ENCODE assay signal across 7 cellular contexts in genomic region chr5:168291281-168291960, GRCh38. TPM values are rescaled to one million over a fixed set of nuclear protein-coding genes. Genes with fewer than 3 reads are reported as not detected.
DNase-seq lines count a peak whose midpoint lies in the region; ATAC-seq, FAIRE-seq and TF ChIP-seq lines count a peak whose summit lies in the region.

Gene WWC1, plus strand, starts transcription at chr5:168291645. Its CDS starts 508 bp downstream, at chr5:168292153.

- H3K9me3 ChIP-seq in WERI-Rb-1 (ENCODE audit: severe bottlenecking) = no peaks in the 10 kb centered on the region
- H3K9me3 ChIP-seq in liver (ENCODE audit: control insufficient read depth in 4 of 4, low read length in 3 of 4) = no peaks in the 10 kb centered on the region

- under 1% methylated on average over 78 of the region's 78 CpGs for WGBS in liver

- peak; percentile 39 for DNase-seq in GM18507 (ENCODE audit: extremely low spot score, insufficient read length, low read depth)
- DNase-seq in NCI-H146 (lab: John Stamatoyannopoulos, UW) = peak; percentile 85
- DNase-seq in WERI-Rb-1 = peak; percentile 87
- peak; percentile 59 for DNase-seq in cerebellar cortex (ENCODE audit: low spot score)
- peak in 2 of 3 donors; percentile 9 to 39 for DNase-seq in stimulated activated CD4-positive, alpha-beta T cell treated with anti-CD3 and anti-CD28 coated beads, TNF-alpha, amount 100 ng/mL, for 48 hours (ENCODE audit: low read depth in 3 of 3)

- H3K27ac ChIP-seq in WERI-Rb-1 (peak within 1 kb of the TSS; percentile 71), liver (ENCODE audit: low read depth in 1 of 2, low read length in 2 of 2) (peak within 1 kb of the TSS; percentile 53 to 74)

- peak; percentile 30 to 65 for TF ChIP-seq RAD21 in liver (IDR thresholded peaks at IDR 0.05)

- FAIRE-seq in GM18507 (lab: Jason Lieb, UNC) = peak; percentile 52

- H3K9ac ChIP-seq in liver (ENCODE audit: low read depth in 1 of 2, low read length in 2 of 2) = peak within 1 kb of the TSS in 1 of 2 donors; percentile 40

- H3K4me1 ChIP-seq in liver (ENCODE audit: control insufficient read depth in 4 of 4, insufficient read depth in 4 of 4, low read length in 3 of 4) = peaks cover 10 to 57% (median 30%) of the 10 kb centered on the region in 4 donors

- H3K4me3 ChIP-seq in WERI-Rb-1 (ENCODE audit: low read depth, low read length) (peak within 1 kb of the TSS; percentile 64), liver (ENCODE audit: low read depth in 1 of 3, low read length in 3 of 3) (peak within 1 kb of the TSS; percentile 71 to 94 (median 85))

- peak; percentile 61 for ATAC-seq in HG02763 (IDR thresholded peaks at IDR 0.05; ENCODE audit: unreplicated experiment)

- H3K27me3 ChIP-seq in WERI-Rb-1 (ENCODE audit: insufficient read depth, low read depth, severe bottlenecking) (no peaks in the 10 kb centered on the region), liver (ENCODE audit: control insufficient read depth in 4 of 4, insufficient read depth in 4 of 4, low read length in 3 of 4) (no peaks in the 10 kb centered on the region)

- peaks cover 10% of the 10 kb centered on the region for H3K36me3 ChIP-seq in WERI-Rb-1
- H3K36me3 ChIP-seq in liver (ENCODE audit: control insufficient read depth in 4 of 4, insufficient read depth in 3 of 4, low read depth in 1 of 4, low read length in 3 of 4) = no peaks in the 10 kb centered on the region

- TF ChIP-seq CTCF in WERI-Rb-1 (IDR thresholded peaks at IDR 0.05; ENCODE audit: low read depth, low read length) (peak; percentile 25), liver (IDR thresholded peaks at IDR 0.05; ENCODE audit: low read depth, low read length, missing input control) (peak; percentile 13)

TF ChIP-seq in liver, 16 proteins besides CTCF, POLR2A, EP300 and RAD21:
- TF ChIP-seq ZBTB33 (IDR thresholded peaks at IDR 0.05) = no peak
- peak; percentile 52 for TF ChIP-seq SP1 (IDR thresholded peaks at IDR 0.05)
- no peak for TF ChIP-seq TAF1 (conservative IDR thresholded peaks at IDR 0.05)
- TF ChIP-seq HNF4A (conservative IDR thresholded peaks at IDR 0.05) = peak; percentile 38 to 39
- TF ChIP-seq REST (IDR thresholded peaks at IDR 0.05) = peak; percentile 46
- peak in 1 of 2 donors; percentile 15 for TF ChIP-seq RXRA (IDR thresholded peaks at IDR 0.05)
- peak in 1 of 2 donors; percentile 36 for TF ChIP-seq GABPA (IDR thresholded peaks at IDR 0.05 in 1 of 2, conservative IDR thresholded peaks at IDR 0.05 in 1 of 2)
- TF ChIP-seq YY1 (IDR thresholded peaks at IDR 0.05) = peak; percentile 7

RNA-seq across cellular contexts. Expression of gene WWC1, which starts in this region (rescaled TPM):
- 10 to 100 TPM in 1 of 2 donors, 1 to 10 TPM in 1; 5.9 to 25.1 TPM for total RNA-seq in liver
- 10 to 100 TPM in 1 of 2 donors, 1 to 10 TPM in 1; 6.2 to 23.3 TPM for polyA plus RNA-seq in liver

Comparison
In these comparisons a context has a peak if more than half of its experiments do, and no peak if none do; other contexts are left out.
1. Peak in every context shown above with its lines: DNase-seq, ATAC-seq, H3K4me3 ChIP-seq and H3K27ac ChIP-seq.
2. DNase-seq: peak in every context shown above with its lines; median percentile 87 in WERI-Rb-1; 85 in NCI-H146; 59 in cerebellar cortex; 39 in GM18507; 24 in stimulated activated CD4-positive, alpha-beta T cell treated with anti-CD3 and anti-CD28 coated beads, TNF-alpha, amount 100 ng/mL, for 48 hours.